Comparison of ENCODE assay signal across 1 cellular context in the genomic region with DNA sequence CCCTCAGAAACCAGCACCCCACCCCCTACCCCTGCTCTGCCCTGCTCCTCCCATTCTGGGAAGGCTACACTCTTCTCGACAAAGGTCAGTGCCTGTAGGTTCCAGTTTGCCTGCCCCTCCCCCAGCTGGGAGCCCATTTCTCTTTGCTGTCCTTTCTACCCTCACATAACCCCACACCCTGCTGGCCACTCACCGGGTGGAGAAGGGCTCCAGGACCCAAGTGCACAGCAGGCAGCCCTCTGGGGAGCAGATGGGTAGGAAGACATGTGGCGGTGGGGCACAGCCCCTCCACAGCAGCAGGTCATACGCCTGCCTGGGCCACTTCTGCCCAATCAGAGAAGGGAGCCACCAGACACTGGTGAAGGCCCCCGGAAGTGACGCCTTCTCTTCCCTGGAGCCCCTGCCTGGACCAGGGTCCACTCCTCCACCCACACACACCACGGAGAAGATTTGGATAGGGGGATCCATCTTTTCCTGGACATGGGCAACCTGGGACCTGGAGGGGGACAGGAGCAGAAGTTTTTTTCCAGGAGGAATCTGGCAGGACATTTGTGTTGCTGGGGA.
TF ChIP-seq lines count a peak whose summit lies in the region.

A gene (minus strand): TSS at position 326 of the 564 bp plus-strand sequence. CDS start 1,948 bp downstream, outside the sequence.

TF ChIP-seq in HCT116, 20 proteins besides CTCF, POLR2A, EP300 and RAD21 (continued from another document):
- TF ChIP-seq ZNF274 (IDR thresholded peaks at IDR 0.05; ENCODE audit: low read depth, low read length) (no peak), ZFX (IDR thresholded peaks at IDR 0.05) (no peak)
